Comparison of ENCODE assay signal across 1 cellular context in genomic region chr4:184409502-184409901, GRCh38.
TF ChIP-seq lines count a peak whose summit lies in the region.

No MANE protein-coding gene starts in this region.

TF ChIP-seq in GM23338, 12 proteins besides CTCF, POLR2A, EP300 and RAD21 (continued from another document):
- no peak for TF ChIP-seq ZNF462 (CRISPR knock-in tag; IDR thresholded peaks at IDR 0.05)
- TF ChIP-seq STAT1 (IDR thresholded peaks at IDR 0.05; ENCODE audit: unreplicated experiment): no peak
- TF ChIP-seq REST (IDR thresholded peaks at IDR 0.05; ENCODE audit: unreplicated experiment): no peak
- no peak for TF ChIP-seq EZH2phosphoT487 (IDR thresholded peaks at IDR 0.05; ENCODE audit: unreplicated experiment)
- TF ChIP-seq ZNF114 (CRISPR knock-in tag; IDR thresholded peaks at IDR 0.05): no peak
- TF ChIP-seq EZH2 (IDR thresholded peaks at IDR 0.05; ENCODE audit: low read depth, unreplicated experiment): no peak
- TF ChIP-seq ZNF331 (CRISPR knock-in tag; IDR thresholded peaks at IDR 0.05; ENCODE audit: low read depth): no peak
- no peak for TF ChIP-seq NANOG (IDR thresholded peaks at IDR 0.05; ENCODE audit: borderline replicate concordance)
- TF ChIP-seq CREB1 (CRISPR knock-in tag; IDR thresholded peaks at IDR 0.05; ENCODE audit: low read depth): no peak
- no peak for TF ChIP-seq POLR2AphosphoS5 (IDR thresholded peaks at IDR 0.05; ENCODE audit: low read depth)
